22 cellular contexts compared by ENCODE assay signal in the genomic region with DNA sequence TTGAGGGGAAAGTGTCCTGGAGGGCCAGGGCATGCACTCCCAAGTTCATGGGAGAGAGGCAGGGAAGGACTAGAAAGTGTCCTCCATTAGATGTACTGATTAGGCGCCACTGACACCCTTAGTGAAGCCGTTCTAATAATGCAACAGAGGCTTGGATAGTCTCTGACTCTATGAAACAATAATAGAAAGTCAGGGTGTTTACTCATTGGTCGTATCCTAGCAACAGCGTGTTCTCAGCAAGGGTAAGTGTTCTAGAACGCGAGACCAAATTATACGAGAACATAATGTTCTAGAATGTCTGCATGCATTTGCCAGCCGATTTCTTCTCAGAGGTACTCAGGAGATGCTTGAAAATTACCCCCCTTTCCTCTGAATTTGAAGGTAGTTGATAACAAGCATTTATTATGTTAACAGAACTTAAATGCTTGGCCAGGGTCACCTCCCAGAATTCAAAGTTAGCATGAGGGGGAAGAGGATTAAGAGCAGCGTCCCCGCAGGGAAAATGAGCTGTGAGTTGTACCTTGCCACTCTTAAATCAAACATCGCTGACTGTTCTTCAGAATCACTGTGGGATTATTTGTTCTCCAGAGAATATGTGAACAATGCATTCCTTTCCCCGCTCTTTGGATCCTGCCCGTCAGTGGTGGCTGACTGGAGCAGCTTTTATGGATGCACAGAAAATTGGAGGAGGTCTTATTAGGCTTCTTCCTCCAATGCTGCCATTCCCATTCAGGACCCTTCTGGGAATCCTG. TPM values are rescaled to one million over a fixed set of nuclear protein-coding genes. Genes with fewer than 3 reads are reported as not detected.
DNase-seq lines count a peak whose midpoint lies in the region; ATAC-seq and TF ChIP-seq lines count a peak whose summit lies in the region.
"Had no signal": no experiment of that assay in that cellular context is flagged by ENCODE, and none has a peak within 500 bp of the region (broad histone marks: within the 10 kb centered on the region; RNA-seq: fewer than 3 reads in every experiment).

No MANE protein-coding gene starts in this region.

- H3K36me3 ChIP-seq in Panc1 (ENCODE audit: control insufficient read depth, insufficient read depth, low read length) (no peaks in the 10 kb centered on the region), heart left ventricle (peaks cover 0 to 2% (median 0%) of the 10 kb centered on the region in 9 donors), psoas muscle (ENCODE audit: insufficient read depth in 1 of 2, low read depth in 1 of 2) (no peaks in the 10 kb centered on the region)
- H3K36me3 ChIP-seq: ovary had no signal

- no peaks in the 10 kb centered on the region; the same call in 1 of the 2 replicates for H3K9me3 ChIP-seq in Panc1 (ENCODE audit: control insufficient read depth, insufficient read depth, low read depth, low read length)
- H3K9me3 ChIP-seq in heart left ventricle: peaks cover 0 to 14% (median 11%) of the 10 kb centered on the region in 12 donors
- peaks cover 5% of the 10 kb centered on the region for H3K9me3 ChIP-seq in psoas muscle

- no peaks in the 10 kb centered on the region for H3K4me1 ChIP-seq in Panc1 (ENCODE audit: control insufficient read depth, insufficient read depth, low read length)
- peaks cover 0 to 20% (median 0%) of the 10 kb centered on the region in 12 donors for H3K4me1 ChIP-seq in heart left ventricle
- peaks cover 30% of the 10 kb centered on the region for H3K4me1 ChIP-seq in psoas muscle

- peak in 1 of 2 donors; percentile 58 for TF ChIP-seq POLR2A in heart left ventricle (IDR thresholded peaks at IDR 0.05)

- intact Hi-C loops in Panc1 (cut with micrococcal nuclease; ENCODE audit: unreplicated experiment): no loop called here
- intact Hi-C loops in heart left ventricle (cut with DNase I): loop anchor here in 2 of 10 donors (2.0 kb wide), 2 partner anchors 23 to 29 kb away; no protein-coding TSS in a partner anchor
- intact Hi-C loops in psoas muscle (cut with DNase I): no loop called here

- CTCF ChIA-PET in Panc1 (lab: Charles Lee): interaction anchor here (0.6 kb wide), 1 partner anchor 286 kb away, joined by 3 read pairs; no protein-coding TSS in a partner anchor

- no peak for TF ChIP-seq CTCF in Panc1 (IDR thresholded peaks at IDR 0.05)
- TF ChIP-seq CTCF in heart left ventricle (IDR thresholded peaks at IDR 0.05): no peak
- no peak for TF ChIP-seq CTCF in psoas muscle (IDR thresholded peaks at IDR 0.05)

- WGBS in heart left ventricle, 4 donors: 56 to 61% (median 58%) methylated on average over 13 of the region's 13 CpGs
- WGBS in psoas muscle, 3 donors: 35 to 38% (median 38%) methylated on average over 13 of the region's 13 CpGs

- in situ Hi-C loops in Panc1 (cut with HindIII; ENCODE audit: low pct_unique_long_range_greater_than_20kb, low sequenced_read_pairs): no loop called here

- peak; percentile 54 for DNase-seq in Ammon's horn (ENCODE audit: low spot score)
- no peak for DNase-seq in Panc1 (ENCODE audit: low read depth, low spot score)
- DNase-seq in heart left ventricle: no peak
- no peak for DNase-seq in psoas muscle
- no peak for DNase-seq in dedifferentiated amniotic fluid mesenchymal stem cell (ENCODE audit: extremely low spot score)
- DNase-seq in effector CD8-positive, alpha-beta T cell (lab: John Stamatoyannopoulos, UW): no peak
- DNase-seq: activated naive CD4-positive, alpha-beta T cell treated with anti-CD3 and anti-CD28 coated beads, Interleukin-2, amount 50 U/mL, for 16 hours; activated T-cell treated with anti-CD3 and anti-CD28 coated beads, Interleukin-2, amount 50 U/mL, for 72 hours; aorta; CD4-positive, CD25-positive, alpha-beta regulatory T cell; effector CD4-positive, alpha-beta T cell; left colon; natural killer cell; NCI-H1105 treated with DMSO at 0.1 percent for 48 hours; NCI-H69; ovary; small intestine; stimulated activated CD4-positive, alpha-beta T cell treated with anti-CD3 and anti-CD28 coated beads, Interleukin-2, amount 100 ng/mL, for 24 hours had no signal

- H3K27me3 ChIP-seq in Panc1 (ENCODE audit: control insufficient read depth, insufficient read depth, low read length) (no peaks in the 10 kb centered on the region; the same call in 1 of the 2 replicates), heart left ventricle (no peaks in the 10 kb centered on the region), psoas muscle (ENCODE audit: insufficient read depth in 3 of 3, low read length in 2 of 3) (no peaks in the 10 kb centered on the region)
- H3K27me3 ChIP-seq: ovary had no signal

- H3K27ac ChIP-seq in Panc1 (ENCODE audit: low read length) (no peak overlapping the region), heart left ventricle (peak overlapping the region; percentile 66 to 97 (median 89)), psoas muscle (peak overlapping the region; percentile 74)
- H3K27ac ChIP-seq: ovary had no signal

- no peak overlapping the region for H3K4me3 ChIP-seq in Panc1 (ENCODE audit: low read depth in 2 of 2, low read length in 2 of 2)
- peak overlapping the region in 10 of 12 donors; percentile 35 to 59 (median 54) for H3K4me3 ChIP-seq in heart left ventricle
- no peak overlapping the region for H3K4me3 ChIP-seq in psoas muscle
- H3K4me3 ChIP-seq: ovary had no signal

- no TSS peak for BruUV-seq in Panc1 (replicated peaks; lab: Mats Ljungman, UMichigan)

- POLR2A ChIA-PET in Panc1 (lab: Charles Lee): no interaction called here

- ATAC-seq in Panc1: 0 out of 2 replicates have a peak, but pooled peaks have one; percentile 13
- ATAC-seq in heart left ventricle: peak; percentile 64 to 76 (median 72)
- ATAC-seq in psoas muscle: peak; percentile 47 to 78 (median 74)
- ATAC-seq in GM19035 (IDR thresholded peaks at IDR 0.05; ENCODE audit: unreplicated experiment): no peak
- no peak for ATAC-seq in GM21447 (IDR thresholded peaks at IDR 0.05; ENCODE audit: unreplicated experiment)
- ATAC-seq: activated T-cell treated with anti-CD3 and anti-CD28 coated beads, Interleukin-2, amount 50 U/mL, for 72 hours; esophagus mucosa; left colon; natural killer cell; stimulated activated effector memory CD8-positive, alpha-beta T cell treated with anti-CD3 and anti-CD28 coated beads, Interleukin-12 subunit alpha, Interleukin-12 subunit beta, amount 100 ng/mL, for 72 hours had no signal

RNA-seq across cellular contexts. Expression of a gene that starts 33.7 kb away (rescaled TPM):
- total RNA-seq in Panc1 (2021; ENCODE audit: unreplicated experiment): 271 TPM
- 225 TPM for polyA plus RNA-seq in Panc1 (2012; ENCODE audit: insufficient read length)
- total RNA-seq in heart left ventricle: 100 to 1,000 TPM in 6 of 9 donors, 10 to 100 TPM in 3; 78.2 to 178 (median 110) TPM
- polyA plus RNA-seq in heart left ventricle: 100 to 1,000 TPM in 1 of 2 donors, 10 to 100 TPM in 1; 32.0 to 402 TPM
- total RNA-seq in psoas muscle: 10 to 100 TPM; 40.1 to 61.7 (median 51.7) TPM
- polyA plus RNA-seq in psoas muscle: 100 to 1,000 TPM in 1 of 3 donors, 10 to 100 TPM in 2; 55.1 to 139 (median 80.0) TPM

Comparison
In these comparisons a context has a peak if more than half of its experiments do, and no peak if none do; other contexts are left out.
1. ATAC-seq: peak in Panc1 (single experiment), heart left ventricle (4 of 4) and psoas muscle (4 of 4); none in GM19035 (single experiment) and GM21447 (single experiment).
2. H3K4me3 ChIP-seq: peak in heart left ventricle (10 of 12); none in Panc1 (0 of 2) and psoas muscle (single experiment).